In the genomic region with DNA sequence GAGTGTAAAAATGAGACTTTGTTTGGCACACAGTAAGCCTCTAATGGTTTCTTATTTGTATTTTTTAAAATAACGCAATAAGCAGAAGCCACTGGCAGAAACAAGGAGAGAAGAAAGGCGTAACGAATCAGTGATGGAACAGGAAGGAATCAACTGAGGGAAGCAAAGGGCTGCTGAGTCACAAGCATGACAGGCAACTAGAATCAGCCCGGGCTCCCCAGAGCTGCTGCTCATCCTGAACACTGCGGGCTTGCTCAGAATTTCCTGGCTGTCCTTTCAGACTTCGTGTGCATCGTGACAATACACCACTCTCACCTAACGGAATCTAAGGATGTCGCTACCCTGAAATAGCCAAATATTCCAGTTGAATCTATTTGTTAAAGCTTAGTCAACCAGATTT, we compare ENCODE assay signal across 9 cellular contexts. TPM values are rescaled to one million over a fixed set of nuclear protein-coding genes. Genes with fewer than 3 reads are reported as not detected.
DNase-seq lines count a peak whose midpoint lies in the region; ATAC-seq, FAIRE-seq and TF ChIP-seq lines count a peak whose summit lies in the region.
"Had no signal": no experiment of that assay in that cellular context is flagged by ENCODE, and none has a peak within 500 bp of the region (broad histone marks: within the 10 kb centered on the region; RNA-seq: fewer than 3 reads in every experiment).

No MANE protein-coding gene starts in this region.

- peaks cover 15% of the 10 kb centered on the region for H3K4me1 ChIP-seq in A673 (ENCODE audit: insufficient read depth, low read length, poor library complexity, severe bottlenecking)
- no peaks in the 10 kb centered on the region for H3K4me1 ChIP-seq in K562 (replicated peaks in 1 of 2; ENCODE audit: control insufficient read depth in 2 of 2, insufficient read depth in 2 of 2, low read length in 2 of 2)

- H3K36me3 ChIP-seq in A673 (ENCODE audit: insufficient read depth, low read length, poor library complexity, severe bottlenecking) (no peaks in the 10 kb centered on the region), K562 (ENCODE audit: control insufficient read depth, insufficient read depth, low read length) (no peaks in the 10 kb centered on the region)
- H3K36me3 ChIP-seq: spleen had no signal

- H3K9me3 ChIP-seq in A673 (ENCODE audit: low read depth, low read length, poor library complexity, severe bottlenecking) (no peaks in the 10 kb centered on the region), K562 (replicated peaks; ENCODE audit: control insufficient read depth, insufficient read depth, low read depth, low read length) (no peaks in the 10 kb centered on the region)
- H3K9me3 ChIP-seq: spleen had no signal

- peaks cover 2% of the 10 kb centered on the region for H3K27me3 Mint-ChIP-seq in T-helper 2 cell treated with Interferon-gamma antibody and Interleukin-4, amounts not matched to agents 5 μg/mL and 100 μg/mL, for 36 hours (ENCODE audit: low read depth)
- H3K27me3 Mint-ChIP-seq in activated CD4-positive, alpha-beta T cell treated with anti-CD3 and anti-CD28 coated beads, Interleukin-2, amount 10 ng/mL, durations not matched to agents 24 days and 14 days: peaks cover 6% of the 10 kb centered on the region

- H3K4me3 Mint-ChIP-seq in T-helper 2 cell treated with Interferon-gamma antibody and Interleukin-4, amounts not matched to agents 5 μg/mL and 100 μg/mL, for 36 hours: no peak overlapping the region
- H3K4me3 Mint-ChIP-seq in activated CD4-positive, alpha-beta T cell treated with anti-CD3 and anti-CD28 coated beads, Interleukin-2, amount 10 ng/mL, durations not matched to agents 24 days and 14 days: no peak overlapping the region

- no peaks in the 10 kb centered on the region for H3K4me1 Mint-ChIP-seq in T-helper 2 cell treated with Interferon-gamma antibody and Interleukin-4, amounts not matched to agents 5 μg/mL and 100 μg/mL, for 36 hours (ENCODE audit: low read depth)
- H3K4me1 Mint-ChIP-seq in activated CD4-positive, alpha-beta T cell treated with anti-CD3 and anti-CD28 coated beads, Interleukin-2, amount 10 ng/mL, durations not matched to agents 24 days and 14 days: no peaks in the 10 kb centered on the region

- TF ChIP-seq POLR2A in K562 (conservative IDR thresholded peaks at IDR 0.05): no peak
- no peak for TF ChIP-seq POLR2A in GM18505 (IDR thresholded peaks at IDR 0.05; ENCODE audit: borderline replicate concordance, extremely low read depth, insufficient read depth, insufficient read length)

- 0 out of 2 replicates have a peak overlapping the region, but pooled peaks have one; percentile 15 for H2AFZ ChIP-seq in K562 (ENCODE audit: low read depth, low read length)

- no peaks in the 10 kb centered on the region for H3K36me3 Mint-ChIP-seq in T-helper 2 cell treated with Interferon-gamma antibody and Interleukin-4, amounts not matched to agents 5 μg/mL and 100 μg/mL, for 36 hours (ENCODE audit: low read depth)
- H3K36me3 Mint-ChIP-seq in activated CD4-positive, alpha-beta T cell treated with anti-CD3 and anti-CD28 coated beads, Interleukin-2, amount 10 ng/mL, durations not matched to agents 24 days and 14 days (ENCODE audit: low read depth): no peaks in the 10 kb centered on the region

- no peak for TF ChIP-seq EP300 in K562 (IDR thresholded peaks at IDR 0.05; ENCODE audit: low read length)

- H3K4me3 ChIP-seq in A673 (ENCODE audit: low read depth, low read length, poor library complexity, severe bottlenecking) (no peak overlapping the region), K562 (no peak overlapping the region)
- H3K4me3 ChIP-seq: spleen had no signal

- TF ChIP-seq RAD21 in K562 (CRISPR knock-in tag; conservative IDR thresholded peaks at IDR 0.05 in 1 of 2, IDR thresholded peaks at IDR 0.05 in 1 of 2): no peak

- H3K27me3 ChIP-seq in A673 (replicated peaks; ENCODE audit: insufficient read depth, low read depth, low read length, poor library complexity) (no peaks in the 10 kb centered on the region), K562 (ENCODE audit: control insufficient read depth in 2 of 2, insufficient read depth in 2 of 2, low read length in 2 of 2) (no peaks in the 10 kb centered on the region)

- H4K20me1 ChIP-seq in K562 (replicated peaks; ENCODE audit: control insufficient read depth, insufficient read depth, low read length): no peaks in the 10 kb centered on the region

- no peaks in the 10 kb centered on the region for H3K79me2 ChIP-seq in K562 (ENCODE audit: control insufficient read depth, insufficient read depth, low read length)

- BruUV-seq in A673 (replicated peaks; lab: Mats Ljungman, UMichigan) (no TSS peak), K562 (replicated peaks; lab: Mats Ljungman, UMichigan) (no TSS peak)

- DNase-seq in A673 (ENCODE audit: low spot score) (peak; percentile 92), LHCN-M2 (ENCODE audit: low read depth) (peak; percentile 82), K562 (ENCODE audit: extremely low read depth in 1 of 4, low spot score in 3 of 4) (peak in 2 of 4 experiments; percentile 14 to 40), left kidney (ENCODE audit: low read depth, low spot score) (peak; percentile 4), SKM-1 treated with dmso at 0.1 percent for 144 hours (lab: John Stamatoyannopoulos, UW; ENCODE audit: unreplicated experiment) (no peak)
- DNase-seq in T-helper 2 cell treated with Interferon-gamma antibody and Interleukin-4, amounts not matched to agents 5 μg/mL and 100 μg/mL, for 36 hours (ENCODE audit: low spot score): no peak
- no peak for DNase-seq in activated CD4-positive, alpha-beta T cell treated with anti-CD3 and anti-CD28 coated beads, Interleukin-2, amount 10 ng/mL, durations not matched to agents 24 days and 14 days
- DNase-seq: spleen had no signal

- H3K9ac ChIP-seq in K562 (ENCODE audit: insufficient read depth in 1 of 2, low read depth in 2 of 2, low read length in 2 of 2): no peak overlapping the region

- intact Hi-C loops in A673 (cut with micrococcal nuclease; ENCODE audit: unreplicated experiment) (no loop called here), K562 (cut with micrococcal nuclease) (no loop called here)
- intact Hi-C loops in activated CD4-positive, alpha-beta T cell treated with anti-CD3 and anti-CD28 coated beads, Interleukin-2, amount 10 ng/mL, durations not matched to agents 24 days and 14 days (cut with micrococcal nuclease): no loop called here

- in situ Hi-C loops in K562 (cut with MboI): no loop called here

- TF ChIP-seq CTCF in A673 (conservative IDR thresholded peaks at IDR 0.05; ENCODE audit: low read depth, low read length) (no peak), K562 (IDR thresholded peaks at IDR 0.05 in 2 of 3, conservative IDR thresholded peaks at IDR 0.05 in 1 of 3; ENCODE audit: insufficient read depth in 2 of 3, low read depth in 1 of 3, low read length in 3 of 3) (no peak)

- ATAC-seq in K562: peak; percentile 88
- ATAC-seq in GM18505 (IDR thresholded peaks at IDR 0.05; ENCODE audit: unreplicated experiment): no peak

- FAIRE-seq in K562 (lab: Jason Lieb, UNC): no peak

- no peaks in the 10 kb centered on the region for H3K9me1 ChIP-seq in K562 (ENCODE audit: control insufficient read depth, insufficient read depth, low read length)

- POLR2A ChIA-PET in A673 (lab: Charles Lee; ENCODE audit: low non-redundant PET): interaction anchor here (0.6 kb wide), 1 partner anchor 65 kb away, joined by 4 read pairs; no protein-coding TSS in a partner anchor
- POLR2A ChIA-PET in K562 (lab: Yijun Ruan, JAX): interaction anchor here (1.6 kb wide), 1 partner anchor 15 kb away, joined by 3 read pairs; no protein-coding TSS in a partner anchor

- CTCF ChIA-PET in A673 (lab: Charles Lee): no interaction called here
- CTCF ChIA-PET in K562 (lab: Yijun Ruan, JAX; ENCODE audit: low intra/inter-chr PET ratio): no interaction called here

- H3K27ac Mint-ChIP-seq in T-helper 2 cell treated with Interferon-gamma antibody and Interleukin-4, amounts not matched to agents 5 μg/mL and 100 μg/mL, for 36 hours: no peak overlapping the region
- no peak overlapping the region for H3K27ac Mint-ChIP-seq in activated CD4-positive, alpha-beta T cell treated with anti-CD3 and anti-CD28 coated beads, Interleukin-2, amount 10 ng/mL, durations not matched to agents 24 days and 14 days

- no peak overlapping the region for H3K4me2 ChIP-seq in K562 (ENCODE audit: insufficient read depth, low read length)

- H3K27ac ChIP-seq in A673 (ENCODE audit: low read depth, low read length, poor library complexity, severe bottlenecking) (peak overlapping the region; percentile 12), K562 (ENCODE audit: extremely low read depth, low read depth, low read length) (no peak overlapping the region)
- H3K27ac ChIP-seq: spleen had no signal

- H3K9me3 Mint-ChIP-seq in T-helper 2 cell treated with Interferon-gamma antibody and Interleukin-4, amounts not matched to agents 5 μg/mL and 100 μg/mL, for 36 hours: no peaks in the 10 kb centered on the region
- H3K9me3 Mint-ChIP-seq in activated CD4-positive, alpha-beta T cell treated with anti-CD3 and anti-CD28 coated beads, Interleukin-2, amount 10 ng/mL, durations not matched to agents 24 days and 14 days: no peaks in the 10 kb centered on the region

- WGBS in K562 (ENCODE audit: insufficient coverage, low coverage, missing lambda C conversion rate): 3% methylated on average over 9 of the region's 9 CpGs

TF ChIP-seq in K562, 482 proteins besides CTCF, POLR2A, EP300 and RAD21 (continues in another document):
- TF ChIP-seq ZNF184 (CRISPR knock-in tag; IDR thresholded peaks at IDR 0.05) (no peak), ZNF23 (CRISPR knock-in tag; IDR thresholded peaks at IDR 0.05) (no peak)

RNA-seq across cellular contexts. Expression of gene RGS2, which starts 20.7 kb away (rescaled TPM):
- 24.2 and 24.7 TPM in 2 replicates for total RNA-seq in A673 (2021)
- 21.1 and 21.2 TPM in 2 replicates for total RNA-seq in LHCN-M2 (2014; rRNA removed)
- polyA plus RNA-seq in LHCN-M2 (2012): 3.2 TPM
- total RNA-seq in K562 (2011; cell fraction: chromatin; rRNA removed; ENCODE audit: low replicate concordance): 1.2 and 5.1 TPM in 2 replicates
- total RNA-seq in K562 (2011; cell fraction: nucleolus; rRNA removed): 2.8 TPM in 2 replicates
- 2.6 and 4.7 TPM in 2 replicates for total RNA-seq in K562 (2011; cell fraction: nucleoplasm; rRNA removed)
- total RNA-seq in K562 (2014; rRNA removed): 2.5 and 2.8 TPM in 2 replicates
- total RNA-seq in K562 (2014; rRNA removed; fragmentation: Illumina TruSeq; extraction: Trizol): 4.0 and 4.4 TPM in 2 replicates
- 2.5 and 2.7 TPM in 2 replicates for total RNA-seq in K562 (2015; rRNA removed; fragmentation: Illumina TruSeq; extraction: Trizol)
- 2.8 and 4.1 TPM in 2 replicates for total RNA-seq in K562 (2021)
- polyA plus RNA-seq in K562 (2011; rRNA removed): 2.6 and 3.8 TPM in 2 replicates
- 0.51 and 1.2 TPM in 2 replicates for polyA plus RNA-seq in K562 (2011; cell fraction: cytosol; rRNA removed)
- polyA plus RNA-seq in K562 (2011; cell fraction: nucleus; rRNA removed): 0.98 and 1.8 TPM in 2 replicates
- polyA plus RNA-seq in K562 (2012): 2.4 and 2.6 TPM in 2 replicates
- polyA plus RNA-seq in K562 (2014; fragmentation: Illumina TruSeq; extraction: Trizol): 2.7 and 4.1 TPM in 2 replicates
- polyA plus RNA-seq in K562 (2014; fragmentation: Nextera tagmentation; extraction: Ambion mirVana): 1 to 10 TPM; 4.7 to 5.4 TPM
- polyA plus RNA-seq in K562 (2014; rRNA removed): 3.1 and 3.2 TPM in 2 replicates
- 2.1 and 2.5 TPM in 2 replicates for polyA minus RNA-seq in K562 (2011; rRNA and poly(A)+ RNA removed)
- 5.1 and 5.3 TPM in 2 replicates for polyA minus RNA-seq in K562 (2011; cell fraction: cytosol; rRNA and poly(A)+ RNA removed)
- 1.3 and 5.6 TPM in 2 replicates for polyA minus RNA-seq in K562 (2011; cell fraction: nucleus; rRNA and poly(A)+ RNA removed)
- 5.2 and 6.7 TPM in 2 replicates for total RNA-seq in activated CD4-positive, alpha-beta T cell treated with anti-CD3 and anti-CD28 coated beads, Interleukin-2, amount 10 ng/mL, durations not matched to agents 24 days and 14 days

Comparison
In these comparisons a context has a peak if more than half of its experiments do, and no peak if none do; other contexts are left out.
1. DNase-seq: peak in A673 (single experiment), LHCN-M2 (single experiment) and left kidney (single experiment); none in T-helper 2 cell treated with Interferon-gamma antibody and Interleukin-4, amounts not matched to agents 5 μg/mL and 100 μg/mL, for 36 hours (single experiment), SKM-1 treated with dmso at 0.1 percent for 144 hours (single experiment) and activated CD4-positive, alpha-beta T cell treated with anti-CD3 and anti-CD28 coated beads, Interleukin-2, amount 10 ng/mL, durations not matched to agents 24 days and 14 days (single experiment).